8 cellular contexts compared by ENCODE assay signal in the genomic region with DNA sequence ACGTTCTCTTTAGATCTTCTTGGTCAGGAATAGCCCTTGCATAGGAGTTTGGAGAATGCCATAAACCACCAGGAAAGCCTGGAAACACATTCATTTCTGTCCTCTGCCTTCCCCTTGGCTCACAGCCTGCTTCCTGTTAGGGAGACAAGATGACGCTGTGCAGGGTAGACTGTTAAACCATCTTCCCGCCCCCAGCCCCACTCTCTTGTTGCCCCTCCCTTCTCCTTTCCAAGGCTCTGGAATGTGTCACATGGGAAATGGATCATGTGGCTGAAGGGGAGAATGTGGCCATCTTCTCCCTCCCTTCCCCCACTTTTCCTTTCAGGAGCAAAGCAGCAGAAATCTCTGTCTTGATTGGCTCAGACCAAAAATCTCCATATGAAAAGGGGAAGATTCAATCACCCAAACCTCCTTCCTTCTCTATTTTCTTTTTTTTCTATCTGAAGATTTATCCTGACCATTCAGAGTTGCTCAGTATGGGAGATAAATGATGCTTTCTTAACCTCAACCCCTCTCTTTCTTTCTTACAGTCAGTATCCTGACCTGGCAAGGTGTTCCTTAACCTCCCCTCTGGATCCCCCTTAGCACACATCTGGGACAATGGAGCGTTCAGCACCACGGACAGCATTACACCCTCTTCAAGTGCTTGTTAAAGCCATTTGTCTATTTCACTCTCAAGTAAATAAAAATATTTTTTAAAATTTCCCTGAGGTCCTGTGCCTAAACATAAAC. TPM values are rescaled to one million over a fixed set of nuclear protein-coding genes. Genes with fewer than 3 reads are reported as not detected.
DNase-seq lines count a peak whose midpoint lies in the region; ATAC-seq lines count a peak whose summit lies in the region.

No MANE protein-coding gene starts in this region.

- ATAC-seq in activated naive CD4-positive, alpha-beta T cell treated with anti-CD3 and anti-CD28 coated beads, Interleukin-2, amount 50 U/mL, for 72 hours: no peak

- H3K9me3 Mint-ChIP-seq in activated naive CD4-positive, alpha-beta T cell treated with anti-CD3 and anti-CD28 coated beads, Interleukin-2, amount 50 U/mL, for 72 hours: no peaks in the 10 kb centered on the region

- DNase-seq in SIG-M5 treated with dmso at 0.1 percent for 504 hours (lab: John Stamatoyannopoulos, UW; ENCODE audit: unreplicated experiment) (peak; percentile 5), SIG-M5 (lab: John Stamatoyannopoulos, UW) (no peak), NCI-H2227 (lab: John Stamatoyannopoulos, UW; ENCODE audit: unreplicated experiment) (peak; percentile 96), cerebellar nuclear complex (lab: John Stamatoyannopoulos, UW) (peak; percentile 61 to 84), myocyte (ENCODE audit: low read depth) (peak; percentile 66), DMS114 treated with DMSO at 0.1 percent for 48 hours (lab: John Stamatoyannopoulos, UW; ENCODE audit: unreplicated experiment) (no peak)
- no peak for DNase-seq in stimulated activated naive CD4-positive, alpha-beta T cell (lab: John Stamatoyannopoulos, UW)
- DNase-seq in activated naive CD4-positive, alpha-beta T cell treated with anti-CD3 and anti-CD28 coated beads, Interleukin-2, amount 50 U/mL, for 72 hours (ENCODE audit: low spot score in 2 of 2): no peak

- H3K36me3 Mint-ChIP-seq in activated naive CD4-positive, alpha-beta T cell treated with anti-CD3 and anti-CD28 coated beads, Interleukin-2, amount 50 U/mL, for 72 hours: peaks cover 0 to 20% of the 10 kb centered on the region in 2 donors

- H3K27ac Mint-ChIP-seq in activated naive CD4-positive, alpha-beta T cell treated with anti-CD3 and anti-CD28 coated beads, Interleukin-2, amount 50 U/mL, for 72 hours: no peak overlapping the region

RNA-seq across cellular contexts. Expression of a gene that starts 11.4 kb away (rescaled TPM):
- total RNA-seq in myocyte: not detected in 2 replicates
- polyA plus RNA-seq in myocyte (2012): not detected
- 10 to 100 TPM; 24.8 to 27.5 TPM for total RNA-seq in activated naive CD4-positive, alpha-beta T cell treated with anti-CD3 and anti-CD28 coated beads, Interleukin-2, amount 50 U/mL, for 72 hours

RNA-seq across cellular contexts. Expression of a gene that starts 32.6 kb away (rescaled TPM):
- total RNA-seq in myocyte: 40.4 and 41.4 TPM in 2 replicates
- 15.6 TPM for polyA plus RNA-seq in myocyte (2012)
- 10 to 100 TPM; 39.7 to 46.6 TPM for total RNA-seq in activated naive CD4-positive, alpha-beta T cell treated with anti-CD3 and anti-CD28 coated beads, Interleukin-2, amount 50 U/mL, for 72 hours

Comparison
In these comparisons a context has a peak if more than half of its experiments do, and no peak if none do; other contexts are left out.
1. DNase-seq: peak in SIG-M5 treated with dmso at 0.1 percent for 504 hours (single experiment), NCI-H2227 (single experiment), cerebellar nuclear complex (2 of 2) and myocyte (single experiment); none in SIG-M5 (single experiment), DMS114 treated with DMSO at 0.1 percent for 48 hours (single experiment), stimulated activated naive CD4-positive, alpha-beta T cell (0 of 6) and activated naive CD4-positive, alpha-beta T cell treated with anti-CD3 and anti-CD28 coated beads, Interleukin-2, amount 50 U/mL, for 72 hours (0 of 2).
2. RNA of a gene that starts 11.4 kb away (total RNA-seq): 24.8 to 27.5 TPM in activated naive CD4-positive, alpha-beta T cell treated with anti-CD3 and anti-CD28 coated beads, Interleukin-2, amount 50 U/mL, for 72 hours; not detected in myocyte; every median in the first group is over 10 times any median in the second.